Comparison of ENCODE assay signal across 16 cellular contexts in the genomic region with DNA sequence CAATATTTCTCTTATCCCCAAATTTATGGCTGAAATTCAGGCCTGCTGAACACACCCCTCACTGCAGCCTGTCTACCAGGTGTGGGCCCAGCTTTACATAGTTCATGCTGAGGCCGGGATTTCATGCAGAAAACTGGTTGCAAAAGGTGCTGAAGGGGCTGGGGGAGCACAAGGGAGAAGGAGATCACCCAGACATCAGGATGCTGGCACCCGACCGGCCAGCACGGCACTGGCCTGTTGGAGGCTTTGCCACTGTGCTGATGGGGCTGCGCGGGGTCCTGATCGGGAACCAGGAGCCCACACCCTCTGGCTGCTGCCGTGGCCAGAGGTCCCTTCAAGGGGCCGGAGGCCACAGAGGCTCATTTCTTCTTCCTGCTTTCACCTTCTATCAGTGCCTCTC. TPM values are rescaled to one million over a fixed set of nuclear protein-coding genes. Genes with fewer than 3 reads are reported as not detected.
DNase-seq lines count a peak whose midpoint lies in the region; ATAC-seq and TF ChIP-seq lines count a peak whose summit lies in the region.
"Had no signal": no experiment of that assay in that cellular context is flagged by ENCODE, and none has a peak within 500 bp of the region (broad histone marks: within the 10 kb centered on the region; RNA-seq: fewer than 3 reads in every experiment).

No MANE protein-coding gene starts in this region.

- no peak for ATAC-seq in central memory CD8-positive, alpha-beta T cell (replicated peaks; ENCODE audit: extremely low read depth, poor library complexity, severe bottlenecking)
- ATAC-seq in mucosa of descending colon = peak; percentile 2

- no peak for TF ChIP-seq POLR2A in adrenal gland (IDR thresholded peaks at IDR 0.05)

- H3K27ac Mint-ChIP-seq in central memory CD8-positive, alpha-beta T cell (ENCODE audit: low read depth) = peak overlapping the region; percentile 35
- no peak overlapping the region for H3K27ac Mint-ChIP-seq in osteocyte (ENCODE audit: unreplicated experiment)
- H3K27ac Mint-ChIP-seq: CD4-positive, alpha-beta memory T cell; HFFc6 had no signal

- peaks cover 4% of the 10 kb centered on the region for H3K36me3 Mint-ChIP-seq in central memory CD8-positive, alpha-beta T cell (ENCODE audit: insufficient read depth)
- H3K36me3 Mint-ChIP-seq in osteocyte (ENCODE audit: unreplicated experiment) = no peaks in the 10 kb centered on the region
- H3K36me3 Mint-ChIP-seq: CD4-positive, alpha-beta memory T cell had no signal

- H3K4me3 ChIP-seq in mucosa of descending colon (no peak overlapping the region), adrenal gland (no peak overlapping the region)
- H3K4me3 ChIP-seq: HAP-1 had no signal

- H3K36me3 ChIP-seq in mucosa of descending colon (ENCODE audit: low read depth) = no peaks in the 10 kb centered on the region
- no peaks in the 10 kb centered on the region for H3K36me3 ChIP-seq in adrenal gland (replicated peaks in 1 of 2)
- H3K36me3 ChIP-seq: HAP-1 had no signal

- no peaks in the 10 kb centered on the region for H3K9me3 Mint-ChIP-seq in central memory CD8-positive, alpha-beta T cell
- no peaks in the 10 kb centered on the region for H3K9me3 Mint-ChIP-seq in osteocyte (ENCODE audit: unreplicated experiment)
- H3K9me3 Mint-ChIP-seq: HFFc6 had no signal

- H3K4me1 Mint-ChIP-seq in central memory CD8-positive, alpha-beta T cell = peaks cover 7% of the 10 kb centered on the region
- H3K4me1 Mint-ChIP-seq in osteocyte (ENCODE audit: unreplicated experiment) = no peaks in the 10 kb centered on the region

- intact Hi-C loops in mucosa of descending colon (cut with DNase I, micrococcal nuclease) = no loop called here
- intact Hi-C loops in adrenal gland (cut with DNase I) = no loop called here

- peaks cover 28% of the 10 kb centered on the region for H3K27me3 Mint-ChIP-seq in central memory CD8-positive, alpha-beta T cell
- peaks cover 9% of the 10 kb centered on the region for H3K27me3 Mint-ChIP-seq in osteocyte (ENCODE audit: unreplicated experiment)

- no peaks in the 10 kb centered on the region for H3K27me3 ChIP-seq in adrenal gland

- no peak for DNase-seq in central memory CD8-positive, alpha-beta T cell (ENCODE audit: low spot score in 2 of 2)
- DNase-seq in mucosa of descending colon (no peak), osteocyte (ENCODE audit: extremely low spot score, unreplicated experiment) (peak; percentile 71), NCI-H1417 treated with DMSO at 0.1 percent for 48 hours (lab: John Stamatoyannopoulos, UW) (no peak), adrenal gland (no peak)
- no peak for DNase-seq in activated CD4-positive, alpha-beta T cell treated with anti-CD3 and anti-CD28 coated beads for 4 hours
- DNase-seq: C1 segment of cervical spinal cord; Calu3; CD4-positive, alpha-beta memory T cell; COR-L47; DMS53; DMS79 treated with DMSO at 0.1 percent for 48 hours; GF-D8; GOT3; HFFc6 had no signal

- no peak overlapping the region for H3K4me3 Mint-ChIP-seq in central memory CD8-positive, alpha-beta T cell
- H3K4me3 Mint-ChIP-seq in osteocyte (ENCODE audit: unreplicated experiment) = no peak overlapping the region
- H3K4me3 Mint-ChIP-seq: CD4-positive, alpha-beta memory T cell; HFFc6 had no signal

- WGBS in adrenal gland, 4 donors = 77 to 94% (median 91%) methylated on average over 3 to 9 of the region's 9 CpGs

- peaks cover 7% of the 10 kb centered on the region for H3K4me1 ChIP-seq in mucosa of descending colon (ENCODE audit: low read depth)
- H3K4me1 ChIP-seq in adrenal gland (replicated peaks in 1 of 2) = no peaks in the 10 kb centered on the region
- H3K4me1 ChIP-seq: HAP-1 had no signal

- no peaks in the 10 kb centered on the region for H3K9me3 ChIP-seq in mucosa of descending colon
- H3K9me3 ChIP-seq in adrenal gland (replicated peaks in 1 of 3) = no peaks in the 10 kb centered on the region
- H3K9me3 ChIP-seq: HAP-1 had no signal

- TF ChIP-seq CTCF in mucosa of descending colon (IDR thresholded peaks at IDR 0.05) (no peak), osteocyte (IDR thresholded peaks at IDR 0.05) (no peak), adrenal gland (IDR thresholded peaks at IDR 0.05) (no peak)

- no peak overlapping the region for H3K27ac ChIP-seq in adrenal gland

RNA-seq across cellular contexts. Expression of gene TLN2, which starts 47.4 kb away (rescaled TPM):
- total RNA-seq in mucosa of descending colon = 10 to 100 TPM; 35.2 to 89.2 (median 40.6) TPM
- total RNA-seq in osteocyte = 9.9 and 10.4 TPM in 2 replicates
- 10 to 100 TPM in 3 of 8 donors, 1 to 10 TPM in 5; 7.0 to 14.3 (median 9.2) TPM for total RNA-seq in adrenal gland
- polyA plus RNA-seq in adrenal gland = 1 to 10 TPM; 2.8 to 7.6 (median 5.4) TPM
